Comparison of ENCODE assay signal across 8 cellular contexts in genomic region chr17:50547035-50547735, GRCh38. TPM values are rescaled to one million over a fixed set of nuclear protein-coding genes. Genes with fewer than 3 reads are reported as not detected.
DNase-seq lines count a peak whose midpoint lies in the region; ATAC-seq and TF ChIP-seq lines count a peak whose summit lies in the region.

TSS of gene SPATA20 (plus strand) at chr17:50547174. CDS start at chr17:50547209, 35 bp downstream.

- TF ChIP-seq CTCF in omental fat pad (IDR thresholded peaks at IDR 0.05), result peak in 2 of 3 donors; percentile 84 to 95

- peak; percentile 82 for ATAC-seq in omental fat pad (ENCODE audit: low FRiP score)

- no peaks in the 10 kb centered on the region for H3K27me3 ChIP-seq in MG63

- H3K27ac ChIP-seq in SK-N-MC (no peak within 1 kb of the TSS), temporal lobe (ENCODE audit: low read depth, low read length) (peak within 1 kb of the TSS; percentile 11)

- H3K36me3 ChIP-seq in MG63, result peaks cover 31% of the 10 kb centered on the region
- no peaks in the 10 kb centered on the region for H3K36me3 ChIP-seq in SK-N-MC (ENCODE audit: insufficient read depth, low read length)

- H3K9ac ChIP-seq in SK-N-MC (ENCODE audit: insufficient read length), result peak within 1 kb of the TSS; percentile 61

- H3K27ac Mint-ChIP-seq in activated naive CD4-positive, alpha-beta T cell treated with anti-CD3 and anti-CD28 coated beads, Interleukin-2, amount 10 ng/mL, durations not matched to agents 7 days and 5 days, result peak within 1 kb of the TSS; percentile 63

- H3K9me3 Mint-ChIP-seq in activated naive CD4-positive, alpha-beta T cell treated with anti-CD3 and anti-CD28 coated beads, Interleukin-2, amount 10 ng/mL, durations not matched to agents 7 days and 5 days, result no peaks in the 10 kb centered on the region

- H3K36me3 Mint-ChIP-seq in activated naive CD4-positive, alpha-beta T cell treated with anti-CD3 and anti-CD28 coated beads, Interleukin-2, amount 10 ng/mL, durations not matched to agents 7 days and 5 days, result no peaks in the 10 kb centered on the region

- peaks cover 22% of the 10 kb centered on the region for H3K4me1 Mint-ChIP-seq in activated naive CD4-positive, alpha-beta T cell treated with anti-CD3 and anti-CD28 coated beads, Interleukin-2, amount 10 ng/mL, durations not matched to agents 7 days and 5 days

- no peaks in the 10 kb centered on the region for H3K9me3 ChIP-seq in MG63
- no peaks in the 10 kb centered on the region for H3K9me3 ChIP-seq in SK-N-MC (ENCODE audit: low read depth, low read length)

- peaks cover 33% of the 10 kb centered on the region for H3K27me3 Mint-ChIP-seq in activated naive CD4-positive, alpha-beta T cell treated with anti-CD3 and anti-CD28 coated beads, Interleukin-2, amount 10 ng/mL, durations not matched to agents 7 days and 5 days

- peak within 1 kb of the TSS; percentile 73 for H3K4me3 Mint-ChIP-seq in activated naive CD4-positive, alpha-beta T cell treated with anti-CD3 and anti-CD28 coated beads, Interleukin-2, amount 10 ng/mL, durations not matched to agents 7 days and 5 days

- CTCF ChIA-PET in activated naive CD4-positive, alpha-beta T cell treated with anti-CD3 and anti-CD28 coated beads, Interleukin-2, amount 10 ng/mL, durations not matched to agents 7 days and 5 days (lab: Charles Lee), result interaction anchor here (1.0 to 2.1 kb wide), 8 partner anchors 36 to 305 kb away, joined by 3 to 25 read pairs (median 3); no protein-coding TSS in a partner anchor

- H3K4me3 ChIP-seq in MG63 (peak within 1 kb of the TSS; percentile 65), SK-N-MC (peak within 1 kb of the TSS; percentile 79)

- DNase-seq in ELR (ENCODE audit: low read depth) (peak; percentile 96), H4 (ENCODE audit: low spot score) (peak; percentile 86), MG63 (peak; percentile 95), SK-N-MC (ENCODE audit: low read depth, low spot score) (no peak), globus pallidus (ENCODE audit: low spot score) (peak; percentile 76), omental fat pad (ENCODE audit: low spot score) (peak; percentile 77)
- peak; percentile 93 for DNase-seq in activated naive CD4-positive, alpha-beta T cell treated with anti-CD3 and anti-CD28 coated beads, Interleukin-2, amount 10 ng/mL, durations not matched to agents 7 days and 5 days

RNA-seq across cellular contexts. Expression of gene SPATA20, which starts in this region (rescaled TPM):
- total RNA-seq in H4 (2014; rRNA removed; shearing (Covaris generic)), result 88.7 and 104 TPM in 2 replicates
- 52.1 and 59.6 TPM in 2 replicates for total RNA-seq in MG63 (2014; rRNA removed; shearing (Covaris generic); ENCODE audit: low replicate concordance)
- 10 to 100 TPM; 42.8 to 65.1 (median 49.4) TPM for total RNA-seq in omental fat pad
- 16.2 TPM for total RNA-seq in temporal lobe
